ENCODE assay signal across 8 cellular contexts in genomic region chr2:186575302-186575701, GRCh38. TPM values are rescaled to one million over a fixed set of nuclear protein-coding genes. Genes with fewer than 3 reads are reported as not detected.
A peak's percentile ranks its signal among the peaks of the same experiment; 100 is the strongest.
DNase-seq lines count a peak whose midpoint lies in the region; ATAC-seq and TF ChIP-seq lines count a peak whose summit lies in the region.

No MANE protein-coding gene starts in this region.

- H3K4me1 ChIP-seq in NT2/D1 (ENCODE audit: insufficient read depth, insufficient read length) (no peaks in the 10 kb centered on the region), endodermal cell (ENCODE audit: control insufficient read depth, insufficient read depth, low read length) (no peaks in the 10 kb centered on the region), MM.1S (ENCODE audit: low read length) (0 out of 2 replicates have a peak, but pooled peaks cover under 1% of the 10 kb centered on the region)
- H3K4me1 ChIP-seq in naive thymus-derived CD4-positive, alpha-beta T cell (ENCODE audit: control insufficient read depth in 2 of 2, insufficient read depth in 2 of 2, low read length in 2 of 2) = no peaks in the 10 kb centered on the region

- peaks cover 10% of the 10 kb centered on the region for H3K4me1 Mint-ChIP-seq in endodermal cell
- peaks cover 0 to 3% (median 0%) of the 10 kb centered on the region in 7 donors for H3K4me1 Mint-ChIP-seq in naive thymus-derived CD4-positive, alpha-beta T cell
- peaks cover 3% of the 10 kb centered on the region for H3K4me1 Mint-ChIP-seq in activated T-cell treated with anti-CD3 and anti-CD28 coated beads, Interleukin-2, amount 50 U/mL, for 24 hours (ENCODE audit: low read depth)

- no peak overlapping the region for H2AFZ ChIP-seq in MM.1S (ENCODE audit: low read length)

- peak; percentile 81 for ATAC-seq in naive thymus-derived CD4-positive, alpha-beta T cell

- no peaks in the 10 kb centered on the region for H4K20me1 ChIP-seq in MM.1S (ENCODE audit: insufficient read depth, low read length)

- no peaks in the 10 kb centered on the region for H3K9me3 Mint-ChIP-seq in endodermal cell
- H3K9me3 Mint-ChIP-seq in naive thymus-derived CD4-positive, alpha-beta T cell = no peaks in the 10 kb centered on the region
- H3K9me3 Mint-ChIP-seq in activated T-cell treated with anti-CD3 and anti-CD28 coated beads, Interleukin-2, amount 50 U/mL, for 24 hours = no peaks in the 10 kb centered on the region

- POLR2A ChIA-PET in naive thymus-derived CD4-positive, alpha-beta T cell (lab: Charles Lee) = interaction anchor here (1.7 kb wide), 1 partner anchor 14 kb away, joined by 5 read pairs; the partner anchor contains the start of gene ITGAV

- no peaks in the 10 kb centered on the region for H3K9me3 ChIP-seq in NT2/D1 (ENCODE audit: insufficient read depth, low read length)
- H3K9me3 ChIP-seq in endodermal cell (ENCODE audit: control insufficient read depth, low read length) = no peaks in the 10 kb centered on the region
- no peaks in the 10 kb centered on the region for H3K9me3 ChIP-seq in naive thymus-derived CD4-positive, alpha-beta T cell (ENCODE audit: control insufficient read depth in 2 of 3, low read length in 3 of 3)
- no peaks in the 10 kb centered on the region for H3K9me3 ChIP-seq in MM.1S (replicated peaks; ENCODE audit: insufficient read depth, low read length)

- TF ChIP-seq CTCF in endodermal cell (conservative IDR thresholded peaks at IDR 0.05) = no peak
- TF ChIP-seq CTCF in MM.1S (IDR thresholded peaks at IDR 0.05; ENCODE audit: low read length) = no peak

- H3K27ac ChIP-seq in endodermal cell (ENCODE audit: low read depth, low read length) (no peak overlapping the region), MM.1S (ENCODE audit: low read length) (no peak overlapping the region)
- H3K27ac ChIP-seq in naive thymus-derived CD4-positive, alpha-beta T cell (ENCODE audit: low read depth, low read length) = no peak overlapping the region

- no peak overlapping the region for H3K4me3 Mint-ChIP-seq in endodermal cell
- no peak overlapping the region for H3K4me3 Mint-ChIP-seq in naive thymus-derived CD4-positive, alpha-beta T cell
- no peak overlapping the region for H3K4me3 Mint-ChIP-seq in activated T-cell treated with anti-CD3 and anti-CD28 coated beads, Interleukin-2, amount 50 U/mL, for 24 hours

- H3K36me3 ChIP-seq in NT2/D1 (ENCODE audit: insufficient read depth, insufficient read length, low read length) (no peaks in the 10 kb centered on the region), endodermal cell (ENCODE audit: control insufficient read depth, insufficient read depth, low read length) (no peaks in the 10 kb centered on the region), MM.1S (replicated peaks; ENCODE audit: insufficient read depth, low read length) (no peaks in the 10 kb centered on the region)
- H3K36me3 ChIP-seq in naive thymus-derived CD4-positive, alpha-beta T cell (ENCODE audit: control insufficient read depth in 2 of 3, insufficient read depth in 3 of 3, low read length in 3 of 3) = no peaks in the 10 kb centered on the region

- H3K9ac ChIP-seq in NT2/D1 (ENCODE audit: insufficient read length, low read depth) (no peak overlapping the region), endodermal cell (ENCODE audit: extremely low read depth, low read length, poor library complexity, severe bottlenecking) (no peak overlapping the region), MM.1S (ENCODE audit: low read length) (no peak overlapping the region)

- no CpG with 5 or more reads among the region's 1 CpG for WGBS in endodermal cell (ENCODE audit: insufficient coverage in 1 of 2, insufficient read length in 1 of 2), 2 experiments

- H3K36me3 Mint-ChIP-seq in endodermal cell (ENCODE audit: low read depth) = no peaks in the 10 kb centered on the region
- no peaks in the 10 kb centered on the region for H3K36me3 Mint-ChIP-seq in naive thymus-derived CD4-positive, alpha-beta T cell
- no peaks in the 10 kb centered on the region for H3K36me3 Mint-ChIP-seq in activated T-cell treated with anti-CD3 and anti-CD28 coated beads, Interleukin-2, amount 50 U/mL, for 24 hours (ENCODE audit: low read depth)

- H3K27me3 ChIP-seq in NT2/D1 (ENCODE audit: insufficient read depth, insufficient read length) = no peaks in the 10 kb centered on the region
- H3K27me3 ChIP-seq in endodermal cell (ENCODE audit: control insufficient read depth, insufficient read depth, low read length, poor library complexity, severe bottlenecking) = no peaks in the 10 kb centered on the region
- H3K27me3 ChIP-seq in naive thymus-derived CD4-positive, alpha-beta T cell (ENCODE audit: control insufficient read depth in 2 of 2, insufficient read depth in 2 of 2, low read length in 2 of 2) = no peaks in the 10 kb centered on the region
- H3K27me3 ChIP-seq in MM.1S (replicated peaks; ENCODE audit: insufficient read depth, low read length) = no peaks in the 10 kb centered on the region

- H3K9me2 ChIP-seq in MM.1S (replicated peaks; ENCODE audit: insufficient read depth, low read length) = no peaks in the 10 kb centered on the region

- no peaks in the 10 kb centered on the region for H3K27me3 Mint-ChIP-seq in endodermal cell (ENCODE audit: insufficient read depth)
- peaks cover 0 to 17% (median 4%) of the 10 kb centered on the region in 5 donors for H3K27me3 Mint-ChIP-seq in naive thymus-derived CD4-positive, alpha-beta T cell
- no peaks in the 10 kb centered on the region for H3K27me3 Mint-ChIP-seq in activated T-cell treated with anti-CD3 and anti-CD28 coated beads, Interleukin-2, amount 50 U/mL, for 24 hours

- no peak overlapping the region for H3K4me3 ChIP-seq in NT2/D1 (ENCODE audit: insufficient read length, low read depth)
- no peak overlapping the region for H3K4me3 ChIP-seq in endodermal cell (ENCODE audit: low read length)
- no peak overlapping the region for H3K4me3 ChIP-seq in naive thymus-derived CD4-positive, alpha-beta T cell (ENCODE audit: low read length)
- H3K4me3 ChIP-seq in MM.1S (ENCODE audit: low read length) = no peak overlapping the region

- CTCF ChIA-PET in naive thymus-derived CD4-positive, alpha-beta T cell (lab: Charles Lee) = no interaction called here

- H3F3A ChIP-seq in MM.1S (ENCODE audit: insufficient read depth, low read length) = no peaks in the 10 kb centered on the region

- no peaks in the 10 kb centered on the region for H3K79me2 ChIP-seq in MM.1S (ENCODE audit: low read length)

- peak overlapping the region; percentile 85 for H3K27ac Mint-ChIP-seq in endodermal cell
- H3K27ac Mint-ChIP-seq in naive thymus-derived CD4-positive, alpha-beta T cell = no peak overlapping the region
- no peak overlapping the region for H3K27ac Mint-ChIP-seq in activated T-cell treated with anti-CD3 and anti-CD28 coated beads, Interleukin-2, amount 50 U/mL, for 24 hours

- intact Hi-C loops in naive thymus-derived CD4-positive, alpha-beta T cell (cut with micrococcal nuclease) = no loop called here

- DNase-seq in COLO829 (ENCODE audit: low spot score) = peak; percentile 90
- DNase-seq in HCEC 1CT = peak; percentile 99
- peak; percentile 48 for DNase-seq in NT2/D1 (ENCODE audit: low read depth, low spot score)
- no peak for DNase-seq in endodermal cell
- DNase-seq in naive thymus-derived CD4-positive, alpha-beta T cell = no peak
- no peak for DNase-seq in HuH-7.5 (ENCODE audit: low spot score)
- DNase-seq in activated T-cell treated with anti-CD3 and anti-CD28 coated beads, Interleukin-2, amount 50 U/mL, for 24 hours = no peak
- DNase-seq in MM.1S = no peak

- no peak overlapping the region for H3K4me2 ChIP-seq in MM.1S (ENCODE audit: low read depth, low read length)

RNA-seq across cellular contexts. Expression of gene ITGAV, which starts 14.6 kb away (rescaled TPM):
- 10 to 100 TPM; 63.7 to 79.7 TPM for total RNA-seq in endodermal cell
- 57.8 TPM for polyA plus RNA-seq in endodermal cell (2013, experiment 1 of 2)
- polyA plus RNA-seq in endodermal cell (2013, experiment 2 of 2) = 66.0 TPM
- 1 to 10 TPM; 5.0 to 9.7 (median 7.2) TPM for total RNA-seq in naive thymus-derived CD4-positive, alpha-beta T cell
- under 1 TPM; 0.37 to 0.47 TPM for polyA plus RNA-seq in naive thymus-derived CD4-positive, alpha-beta T cell

Comparison
In these comparisons a context has a peak if more than half of its experiments do, and no peak if none do; other contexts are left out.
1. DNase-seq: peak in COLO829 (single experiment), HCEC 1CT (single experiment) and NT2/D1 (single experiment); none in endodermal cell (single experiment), naive thymus-derived CD4-positive, alpha-beta T cell (0 of 9), HuH-7.5 (single experiment), activated T-cell treated with anti-CD3 and anti-CD28 coated beads, Interleukin-2, amount 50 U/mL, for 24 hours (single experiment) and MM.1S (single experiment).
2. RNA of gene ITGAV, which starts 14.6 kb away (total RNA-seq): 63.7 to 79.7 TPM in endodermal cell; 5.0 to 9.7 TPM in naive thymus-derived CD4-positive, alpha-beta T cell; every median in the first group is over 4 times any median in the second.